ENCODE assay signal across 19 cellular contexts in genomic region chr10:100723769-100724530, GRCh38. TPM values are rescaled to one million over a fixed set of nuclear protein-coding genes. Genes with fewer than 3 reads are reported as not detected.
A peak's percentile ranks its signal among the peaks of the same experiment; 100 is the strongest.
DNase-seq lines count a peak whose midpoint lies in the region; ATAC-seq and TF ChIP-seq lines count a peak whose summit lies in the region.
"Had no signal": no experiment of that assay in that cellular context is flagged by ENCODE, and none has a peak within 500 bp of the region (broad histone marks: within the 10 kb centered on the region; RNA-seq: fewer than 3 reads in every experiment).

No MANE protein-coding gene starts in this region.

- H3F3A ChIP-seq in smooth muscle cell (ENCODE audit: low read depth) = no peaks in the 10 kb centered on the region

- 2% methylated on average over 33 of the region's 58 CpGs for WGBS in smooth muscle cell (ENCODE audit: low lambda C conversion rate)

- H3K4me1 ChIP-seq in smooth muscle cell (ENCODE audit: low read depth) = peaks cover 2% of the 10 kb centered on the region
- H3K4me1 ChIP-seq: uterus had no signal

- no peak for DNase-seq in T-helper 1 cell
- no peak for DNase-seq in kidney epithelial cell (ENCODE audit: low read depth)
- DNase-seq in smooth muscle cell (lab: John Stamatoyannopoulos, UW; ENCODE audit: unreplicated experiment) = no peak
- no peak for DNase-seq in MCF 10A (ENCODE audit: unreplicated experiment)
- DNase-seq in activated effector memory CD4-positive, alpha-beta T cell treated with Interleukin-2 at 50 U/mL for 16 hours = no peak
- DNase-seq: activated CD4-positive, alpha-beta memory T cell treated with anti-CD3 and anti-CD28 coated beads, Interleukin-2, amount 10 ng/mL, durations not matched to agents 7 days and 5 days; activated T-cell treated with anti-CD3 and anti-CD28 coated beads, Interleukin-2, amount 50 U/mL, for 48 hours; CD4-positive, alpha-beta T cell; KG1; NCI-H1092; NCI-H69; stimulated activated CD4-positive, alpha-beta T cell treated with anti-CD3 and anti-CD28 coated beads, Interleukin-12 subunit alpha, Interleukin-12 subunit beta, amount 100 ng/mL, for 4 hours; uterus had no signal

- H2AFZ ChIP-seq in smooth muscle cell (ENCODE audit: low read depth) = no peak overlapping the region

- CTCF ChIA-PET in MCF 10A (lab: Yijun Ruan, JAX) = no interaction called here

- POLR2A ChIA-PET in MCF 10A (lab: Yijun Ruan, JAX) = interaction anchor here (0.6 kb wide), 1 partner anchor 179 kb away, joined by 3 read pairs; no protein-coding TSS in a partner anchor

- no peaks in the 10 kb centered on the region for H3K36me3 Mint-ChIP-seq in T-helper 1 cell treated with Interleukin-12 subunit alpha and Interleukin-12 subunit beta and Interleukin-4 antibody, amounts not matched to agents 30 μg/mL and 1 μg/mL, for 36 hours (ENCODE audit: low read depth)
- H3K36me3 Mint-ChIP-seq in brain (no peaks in the 10 kb centered on the region), MCF 10A (ENCODE audit: insufficient read depth, unreplicated experiment) (no peaks in the 10 kb centered on the region)

- no TSS peak for BruUV-seq in MCF 10A (replicated peaks; lab: Mats Ljungman, UMichigan)

- intact Hi-C loops in MCF 10A (cut with micrococcal nuclease) = no loop called here

- H3K27me3 ChIP-seq in kidney epithelial cell (ENCODE audit: control insufficient read depth, insufficient read depth, low read length) (peaks cover 25% of the 10 kb centered on the region), smooth muscle cell (ENCODE audit: low read depth) (peaks cover 98% of the 10 kb centered on the region)

- no peaks in the 10 kb centered on the region for H3K79me2 ChIP-seq in smooth muscle cell (ENCODE audit: low read depth)

- ATAC-seq in GM18907 (IDR thresholded peaks at IDR 0.05; ENCODE audit: unreplicated experiment) = no peak

- H3K9me3 ChIP-seq in smooth muscle cell (replicated peaks; ENCODE audit: low read depth) = no peaks in the 10 kb centered on the region
- H3K9me3 ChIP-seq: uterus had no signal

- H3K4me3 Mint-ChIP-seq in T-helper 1 cell treated with Interleukin-12 subunit alpha and Interleukin-12 subunit beta and Interleukin-4 antibody, amounts not matched to agents 30 μg/mL and 1 μg/mL, for 36 hours = no peak overlapping the region
- H3K4me3 Mint-ChIP-seq in brain (peak overlapping the region; percentile 39 to 68 (median 64)), MCF 10A (ENCODE audit: unreplicated experiment) (no peak overlapping the region)
- H3K4me3 Mint-ChIP-seq: activated CD4-positive, alpha-beta memory T cell treated with anti-CD3 and anti-CD28 coated beads, Interleukin-2, amount 10 ng/mL, durations not matched to agents 7 days and 5 days; CD4-positive, alpha-beta T cell; stimulated activated naive CD8-positive, alpha-beta T cell treated with anti-CD3 and anti-CD28 coated beads, Interleukin-15, Interleukin-2, amounts not matched to agents 100 ng/mL and 50 ng/mL, for 24 hours had no signal

- H3K36me3 ChIP-seq in kidney epithelial cell (ENCODE audit: control insufficient read depth, insufficient read depth, low read length) (no peaks in the 10 kb centered on the region), smooth muscle cell (ENCODE audit: low read depth) (no peaks in the 10 kb centered on the region)
- H3K36me3 ChIP-seq: uterus had no signal

- H3K4me3 ChIP-seq in kidney epithelial cell (ENCODE audit: low read depth, low read length) (peak overlapping the region; percentile 13), smooth muscle cell (peak overlapping the region; percentile 35)
- H3K4me3 ChIP-seq: uterus had no signal

- H4K20me1 ChIP-seq in smooth muscle cell (ENCODE audit: low read depth) = no peaks in the 10 kb centered on the region

- peaks cover 83% of the 10 kb centered on the region for H3K27me3 Mint-ChIP-seq in T-helper 1 cell treated with Interleukin-12 subunit alpha and Interleukin-12 subunit beta and Interleukin-4 antibody, amounts not matched to agents 30 μg/mL and 1 μg/mL, for 36 hours (ENCODE audit: low read depth)
- H3K27me3 Mint-ChIP-seq in brain (peaks cover 100% of the 10 kb centered on the region), MCF 10A (ENCODE audit: insufficient read depth, unreplicated experiment) (peaks cover 37% of the 10 kb centered on the region)

- TF ChIP-seq CTCF in brain (conservative IDR thresholded peaks at IDR 0.05) (no peak), kidney epithelial cell (IDR thresholded peaks at IDR 0.05; ENCODE audit: insufficient read depth, low read length, poor library complexity, severe bottlenecking) (no peak), smooth muscle cell (IDR thresholded peaks at IDR 0.05; ENCODE audit: borderline replicate concordance, insufficient read depth, poor library complexity, severe bottlenecking) (no peak), MCF 10A (IDR thresholded peaks at IDR 0.05; ENCODE audit: unreplicated experiment) (no peak)

- no peak overlapping the region for H3K27ac ChIP-seq in smooth muscle cell (ENCODE audit: low read depth)
- H3K27ac ChIP-seq: HL-60, uterus had no signal

- no peaks in the 10 kb centered on the region for H3K9me3 Mint-ChIP-seq in T-helper 1 cell treated with Interleukin-12 subunit alpha and Interleukin-12 subunit beta and Interleukin-4 antibody, amounts not matched to agents 30 μg/mL and 1 μg/mL, for 36 hours
- H3K9me3 Mint-ChIP-seq in brain = peaks cover 0 to 13% (median 6%) of the 10 kb centered on the region in 5 experiments
- H3K9me3 Mint-ChIP-seq in MCF 10A (ENCODE audit: unreplicated experiment) = no peaks in the 10 kb centered on the region
- H3K9me3 Mint-ChIP-seq: activated CD4-positive, alpha-beta memory T cell treated with anti-CD3 and anti-CD28 coated beads, Interleukin-2, amount 10 ng/mL, durations not matched to agents 7 days and 5 days; CD4-positive, alpha-beta T cell; stimulated activated naive CD8-positive, alpha-beta T cell treated with anti-CD3 and anti-CD28 coated beads, Interleukin-15, Interleukin-2, amounts not matched to agents 100 ng/mL and 50 ng/mL, for 24 hours had no signal

- H3K4me2 ChIP-seq in smooth muscle cell = peak overlapping the region; percentile 81

- peaks cover 2% of the 10 kb centered on the region for H3K4me1 Mint-ChIP-seq in T-helper 1 cell treated with Interleukin-12 subunit alpha and Interleukin-12 subunit beta and Interleukin-4 antibody, amounts not matched to agents 30 μg/mL and 1 μg/mL, for 36 hours (ENCODE audit: low read depth)
- peaks cover 5% of the 10 kb centered on the region for H3K4me1 Mint-ChIP-seq in brain
- H3K4me1 Mint-ChIP-seq in MCF 10A (ENCODE audit: insufficient read depth, unreplicated experiment) = no peaks in the 10 kb centered on the region

- H3K27ac Mint-ChIP-seq in T-helper 1 cell treated with Interleukin-12 subunit alpha and Interleukin-12 subunit beta and Interleukin-4 antibody, amounts not matched to agents 30 μg/mL and 1 μg/mL, for 36 hours = peak overlapping the region; percentile 69
- H3K27ac Mint-ChIP-seq in brain = no peak overlapping the region
- H3K27ac Mint-ChIP-seq in MCF 10A (ENCODE audit: low read depth, unreplicated experiment) = no peak overlapping the region
- H3K27ac Mint-ChIP-seq: activated CD4-positive, alpha-beta memory T cell treated with anti-CD3 and anti-CD28 coated beads, Interleukin-2, amount 10 ng/mL, durations not matched to agents 7 days and 5 days; CD4-positive, alpha-beta T cell; stimulated activated naive CD8-positive, alpha-beta T cell treated with anti-CD3 and anti-CD28 coated beads, Interleukin-15, Interleukin-2, amounts not matched to agents 100 ng/mL and 50 ng/mL, for 24 hours had no signal

- no peak overlapping the region for H3K9ac ChIP-seq in smooth muscle cell (ENCODE audit: low read depth)

RNA-seq across cellular contexts. Expression of gene PAX2, which starts 21.4 kb away (rescaled TPM):
- polyA plus RNA-seq in brain (ENCODE audit: insufficient read depth, low read depth, low replicate concordance) (not detected), smooth muscle cell (not detected in 2 replicates)
- total RNA-seq in kidney epithelial cell (5.1 and 7.9 TPM in 2 replicates), smooth muscle cell (not detected in 2 replicates), MCF 10A (2022) (not detected in 2 replicates)
- total RNA-seq: A172; activated CD4-positive, alpha-beta memory T cell treated with anti-CD3 and anti-CD28 coated beads, Interleukin-2, amount 10 ng/mL, durations not matched to agents 7 days and 5 days; CD4-positive, alpha-beta T cell had no signal

Comparison
In these comparisons a context has a peak if more than half of its experiments do, and no peak if none do; other contexts are left out.
1. H3K4me3 Mint-ChIP-seq: peak in brain (5 of 5); none in T-helper 1 cell treated with Interleukin-12 subunit alpha and Interleukin-12 subunit beta and Interleukin-4 antibody, amounts not matched to agents 30 μg/mL and 1 μg/mL, for 36 hours (single experiment) and MCF 10A (single experiment).